ENCODE assay signal across 15 cellular contexts in the genomic region with DNA sequence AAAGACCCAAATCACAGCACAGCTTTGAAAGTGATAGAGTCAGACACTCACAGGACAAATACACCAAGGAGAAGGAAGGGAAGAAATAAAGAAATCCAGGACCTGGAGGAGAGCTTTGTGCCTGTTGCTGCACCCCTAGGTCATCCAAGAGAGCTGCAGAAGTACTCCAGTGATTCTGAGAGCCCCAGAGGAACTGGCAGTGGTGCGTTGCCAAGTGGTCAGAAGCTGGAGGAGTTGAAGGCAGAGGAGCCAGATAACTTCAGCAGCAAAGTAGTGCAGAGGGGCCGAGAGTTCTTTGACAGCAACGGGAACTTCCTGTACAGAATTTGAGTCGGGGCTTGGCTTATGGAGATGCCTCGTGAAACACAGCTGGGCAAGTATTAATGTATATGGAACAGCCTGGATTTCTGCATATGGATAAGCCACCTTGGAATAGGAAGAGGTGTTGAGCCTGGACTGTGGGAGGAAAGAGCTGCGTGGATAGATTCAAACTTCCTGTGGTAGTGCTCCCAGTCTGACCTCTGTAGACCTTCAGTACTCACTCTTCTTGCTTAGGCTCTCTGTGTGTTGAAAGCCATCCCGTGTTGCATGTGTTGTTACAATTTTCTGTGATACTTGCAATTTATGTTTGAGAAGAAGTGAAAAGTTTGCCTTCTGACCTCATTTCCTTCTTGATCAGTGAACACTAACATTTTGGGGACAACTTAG. TPM values are rescaled to one million over a fixed set of nuclear protein-coding genes. Genes with fewer than 3 reads are reported as not detected.
DNase-seq lines count a peak whose midpoint lies in the region; ATAC-seq and TF ChIP-seq lines count a peak whose summit lies in the region.
"Had no signal": no experiment of that assay in that cellular context is flagged by ENCODE, and none has a peak within 500 bp of the region (broad histone marks: within the 10 kb centered on the region; RNA-seq: fewer than 3 reads in every experiment).

No MANE protein-coding gene starts in this region.

- TF ChIP-seq CTCF in Calu3 (IDR thresholded peaks at IDR 0.05; ENCODE audit: unreplicated experiment) (no peak), RWPE2 (IDR thresholded peaks at IDR 0.05; ENCODE audit: poor library complexity, severe bottlenecking) (no peak), progenitor cell of endocrine pancreas (IDR thresholded peaks at IDR 0.05; ENCODE audit: unreplicated experiment) (no peak)

- H3K4me1 Mint-ChIP-seq in Calu3 (ENCODE audit: low read depth, unreplicated experiment) (peaks cover 43% of the 10 kb centered on the region), progenitor cell of endocrine pancreas (ENCODE audit: low read depth) (peaks cover 21% of the 10 kb centered on the region)
- H3K4me1 Mint-ChIP-seq in central memory CD8-positive, alpha-beta T cell = peaks cover 63% of the 10 kb centered on the region

- H3K4me3 ChIP-seq in RWPE2 (ENCODE audit: severe bottlenecking) = no peak overlapping the region

- H3K9me3 Mint-ChIP-seq in Calu3 (ENCODE audit: low read depth, unreplicated experiment) (no peaks in the 10 kb centered on the region), progenitor cell of endocrine pancreas (ENCODE audit: low read depth) (peaks cover 5% of the 10 kb centered on the region)
- H3K9me3 Mint-ChIP-seq in central memory CD8-positive, alpha-beta T cell = no peaks in the 10 kb centered on the region
- H3K9me3 Mint-ChIP-seq: mesothelial cell of epicardium had no signal

- H3K27me3 ChIP-seq in RWPE2 (ENCODE audit: insufficient read depth, poor library complexity, severe bottlenecking) = no peaks in the 10 kb centered on the region

- peaks cover 13% of the 10 kb centered on the region for H3K4me1 ChIP-seq in RWPE2 (ENCODE audit: insufficient read depth, poor library complexity, severe bottlenecking)

- H3K36me3 Mint-ChIP-seq in Calu3 (ENCODE audit: insufficient read depth, unreplicated experiment) (peaks cover 72% of the 10 kb centered on the region), progenitor cell of endocrine pancreas (ENCODE audit: insufficient read depth) (peaks cover 33% of the 10 kb centered on the region)
- H3K36me3 Mint-ChIP-seq in central memory CD8-positive, alpha-beta T cell (ENCODE audit: insufficient read depth) = peaks cover 49% of the 10 kb centered on the region

- no peaks in the 10 kb centered on the region for H3K27me3 Mint-ChIP-seq in Calu3 (ENCODE audit: unreplicated experiment)
- H3K27me3 Mint-ChIP-seq in central memory CD8-positive, alpha-beta T cell = no peaks in the 10 kb centered on the region
- H3K27me3 Mint-ChIP-seq in progenitor cell of endocrine pancreas = no peaks in the 10 kb centered on the region

- intact Hi-C loops in Calu3 (cut with micrococcal nuclease; ENCODE audit: unreplicated experiment) = no loop called here

- CTCF ChIA-PET in Calu3 (lab: Charles Lee) = no interaction called here

- ATAC-seq in RWPE2 (ENCODE audit: low read depth) (no peak), GM21619 (IDR thresholded peaks at IDR 0.05; ENCODE audit: unreplicated experiment) (no peak)
- ATAC-seq in central memory CD8-positive, alpha-beta T cell (replicated peaks; ENCODE audit: extremely low read depth, poor library complexity, severe bottlenecking) = no peak

- H3K9me3 ChIP-seq in RWPE2 (ENCODE audit: severe bottlenecking) = no peaks in the 10 kb centered on the region

- H3K36me3 ChIP-seq in RWPE2 (ENCODE audit: low read depth) = peaks cover 69% of the 10 kb centered on the region

- DNase-seq in Calu3 (no peak), RWPE2 (ENCODE audit: low spot score) (peak; percentile 23), progenitor cell of endocrine pancreas (ENCODE audit: low spot score, unreplicated experiment) (no peak), activated gamma-delta T cell treated with Interleukin-2 at 50 U/mL for 16 hours (no peak), germinal center (ENCODE audit: low spot score) (no peak)
- DNase-seq in central memory CD8-positive, alpha-beta T cell (ENCODE audit: low spot score in 2 of 2) = no peak
- DNase-seq: foreskin melanocyte, HCEC 1CT, NCI-H1048, NCI-H2227 treated with DMSO at 0.1 percent for 48 hours had no signal

- H3K4me3 Mint-ChIP-seq in Calu3 (ENCODE audit: low read depth, unreplicated experiment) = no peak overlapping the region
- H3K4me3 Mint-ChIP-seq in central memory CD8-positive, alpha-beta T cell = no peak overlapping the region
- no peak overlapping the region for H3K4me3 Mint-ChIP-seq in progenitor cell of endocrine pancreas (ENCODE audit: low read depth)
- H3K4me3 Mint-ChIP-seq: mesothelial cell of epicardium had no signal

- BruUV-seq in Calu3 (replicated peaks; lab: Mats Ljungman, UMichigan) = TSS peak; percentile 0

- no peak overlapping the region for H3K27ac ChIP-seq in RWPE2 (ENCODE audit: poor library complexity, severe bottlenecking)
- H3K27ac ChIP-seq: C4-2B had no signal

- no peak overlapping the region for H3K27ac Mint-ChIP-seq in Calu3 (ENCODE audit: unreplicated experiment)
- peak overlapping the region; percentile 48 for H3K27ac Mint-ChIP-seq in central memory CD8-positive, alpha-beta T cell (ENCODE audit: low read depth)
- H3K27ac Mint-ChIP-seq in progenitor cell of endocrine pancreas = peak overlapping the region; percentile 46
- H3K27ac Mint-ChIP-seq: mesothelial cell of epicardium had no signal

RNA-seq across cellular contexts. Expression of a gene that starts 6.1 kb away (rescaled TPM):
- total RNA-seq in Calu3 (2022) = 110 and 114 TPM in 2 replicates
- total RNA-seq in progenitor cell of endocrine pancreas = 110 and 121 TPM in 2 replicates

RNA-seq across cellular contexts. Expression of a gene that starts 22.3 kb away (rescaled TPM):
- 0.29 and 0.71 TPM in 2 replicates for total RNA-seq in Calu3 (2022)
- 0.69 TPM in 1 of 2 replicates, not detected in the other for total RNA-seq in progenitor cell of endocrine pancreas
- total RNA-seq: chondrocyte, osteocyte had no signal

RNA-seq across cellular contexts. Expression of a gene that starts 37.6 kb away (rescaled TPM):
- total RNA-seq in Calu3 (2022) (17.5 and 20.3 TPM in 2 replicates), progenitor cell of endocrine pancreas (7.8 and 8.6 TPM in 2 replicates)

RNA-seq across cellular contexts. Expression of a gene that starts 37.9 kb away (rescaled TPM):
- total RNA-seq in Calu3 (2022) (82.8 and 86.7 TPM in 2 replicates), progenitor cell of endocrine pancreas (28.3 and 30.3 TPM in 2 replicates)
